Comparison of ENCODE assay signal across 1 cellular context in the genomic region with DNA sequence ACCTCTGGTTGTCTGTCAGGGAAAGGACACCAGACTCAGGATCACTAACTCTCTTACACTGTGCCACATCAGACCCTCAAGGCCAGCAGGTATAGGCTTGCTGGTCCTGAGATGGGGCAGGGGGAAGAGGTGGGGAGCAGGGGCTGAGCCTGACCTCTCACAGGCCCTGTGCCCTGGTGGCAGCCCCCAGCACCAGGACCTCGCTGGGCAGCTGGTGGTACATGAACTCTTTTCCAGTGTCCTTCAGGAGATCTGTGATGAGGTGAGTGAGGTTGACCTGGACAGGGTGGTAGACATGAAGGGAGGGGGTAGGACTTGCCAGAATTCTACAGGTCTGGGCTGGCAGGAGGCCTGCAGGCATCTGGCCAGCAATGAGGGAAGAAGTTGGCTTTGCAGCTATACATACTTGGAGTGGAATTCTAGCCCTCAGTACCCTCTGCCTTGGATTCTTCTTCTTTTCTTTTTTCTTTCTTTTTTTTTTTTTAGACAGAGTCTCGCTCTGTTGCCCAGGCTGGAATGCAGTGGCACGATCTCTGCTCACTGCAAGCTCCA.
TF ChIP-seq lines count a peak whose summit lies in the region.

No MANE protein-coding gene starts in this region.

TF ChIP-seq in GM12878, 131 proteins besides CTCF, POLR2A, EP300 and RAD21:
- TF ChIP-seq SREBF1 (IDR thresholded peaks at IDR 0.05; ENCODE audit: low read length) (no peak), BRCA1 (IDR thresholded peaks at IDR 0.05; ENCODE audit: low read depth, low read length) (no peak), MXI1 (IDR thresholded peaks at IDR 0.05; ENCODE audit: low read depth, low read length) (no peak), TBL1XR1 (IDR thresholded peaks at IDR 0.05; ENCODE audit: low read depth, low read length) (no peak), CEBPB (IDR thresholded peaks at IDR 0.05; ENCODE audit: borderline replicate concordance in 1 of 2, low read depth in 2 of 2, low read length in 2 of 2) (no peak), NR2C1 (IDR thresholded peaks at IDR 0.05) (no peak), EED (IDR thresholded peaks at IDR 0.05; ENCODE audit: low read depth) (no peak), KDM1A (IDR thresholded peaks at IDR 0.05; ENCODE audit: borderline replicate concordance) (no peak), YBX1 (IDR thresholded peaks at IDR 0.05) (no peak), BACH1 (IDR thresholded peaks at IDR 0.05; ENCODE audit: borderline replicate concordance) (no peak), MTA3 (IDR thresholded peaks at IDR 0.05; ENCODE audit: borderline replicate concordance, low read length) (no peak), IRF4 (IDR thresholded peaks at IDR 0.05; ENCODE audit: low read depth, low read length) (no peak), BCL11A (IDR thresholded peaks at IDR 0.05; ENCODE audit: low read depth, low read length) (no peak), EZH2 (IDR thresholded peaks at IDR 0.05; ENCODE audit: borderline replicate concordance, control insufficient read depth, low read depth, low read length) (no peak), SP1 (IDR thresholded peaks at IDR 0.05; ENCODE audit: low read depth, low read length) (no peak)
- TF ChIP-seq, protein P1, sequence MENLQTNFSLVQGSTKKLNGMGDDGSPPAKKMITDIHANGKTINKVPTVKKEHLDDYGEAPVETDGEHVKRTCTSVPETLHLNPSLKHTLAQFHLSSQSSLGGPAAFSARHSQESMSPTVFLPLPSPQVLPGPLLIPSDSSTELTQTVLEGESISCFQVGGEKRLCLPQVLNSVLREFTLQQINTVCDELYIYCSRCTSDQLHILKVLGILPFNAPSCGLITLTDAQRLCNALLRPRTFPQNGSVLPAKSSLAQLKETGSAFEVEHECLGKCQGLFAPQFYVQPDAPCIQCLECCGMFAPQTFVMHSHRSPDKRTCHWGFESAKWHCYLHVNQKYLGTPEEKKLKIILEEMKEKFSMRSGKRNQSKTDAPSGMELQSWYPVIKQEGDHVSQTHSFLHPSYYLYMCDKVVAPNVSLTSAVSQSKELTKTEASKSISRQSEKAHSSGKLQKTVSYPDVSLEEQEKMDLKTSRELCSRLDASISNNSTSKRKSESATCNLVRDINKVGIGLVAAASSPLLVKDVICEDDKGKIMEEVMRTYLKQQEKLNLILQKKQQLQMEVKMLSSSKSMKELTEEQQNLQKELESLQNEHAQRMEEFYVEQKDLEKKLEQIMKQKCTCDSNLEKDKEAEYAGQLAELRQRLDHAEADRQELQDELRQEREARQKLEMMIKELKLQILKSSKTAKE (IDR thresholded peaks at IDR 0.05; ENCODE audit: low read depth, poor library complexity, severe bottlenecking): no peak
- TF ChIP-seq, protein P2, sequence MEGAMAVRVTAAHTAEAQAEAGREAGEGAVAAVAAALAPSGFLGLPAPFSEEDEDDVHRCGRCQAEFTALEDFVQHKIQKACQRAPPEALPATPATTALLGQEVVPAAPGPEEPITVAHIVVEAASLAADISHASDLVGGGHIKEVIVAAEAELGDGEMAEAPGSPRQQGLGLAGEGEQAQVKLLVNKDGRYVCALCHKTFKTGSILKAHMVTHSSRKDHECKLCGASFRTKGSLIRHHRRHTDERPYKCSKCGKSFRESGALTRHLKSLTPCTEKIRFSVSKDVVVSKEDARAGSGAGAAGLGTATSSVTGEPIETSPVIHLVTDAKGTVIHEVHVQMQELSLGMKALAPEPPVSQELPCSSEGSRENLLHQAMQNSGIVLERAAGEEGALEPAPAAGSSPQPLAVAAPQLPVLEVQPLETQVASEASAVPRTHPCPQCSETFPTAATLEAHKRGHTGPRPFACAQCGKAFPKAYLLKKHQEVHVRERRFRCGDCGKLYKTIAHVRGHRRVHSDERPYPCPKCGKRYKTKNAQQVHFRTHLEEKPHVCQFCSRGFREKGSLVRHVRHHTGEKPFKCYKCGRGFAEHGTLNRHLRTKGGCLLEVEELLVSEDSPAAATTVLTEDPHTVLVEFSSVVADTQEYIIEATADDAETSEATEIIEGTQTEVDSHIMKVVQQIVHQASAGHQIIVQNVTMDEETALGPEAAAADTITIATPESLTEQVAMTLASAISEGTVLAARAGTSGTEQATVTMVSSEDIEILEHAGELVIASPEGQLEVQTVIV (IDR thresholded peaks at IDR 0.05; ENCODE audit: borderline replicate concordance, partially characterized antibody): no peak
- TF ChIP-seq, protein P3, sequence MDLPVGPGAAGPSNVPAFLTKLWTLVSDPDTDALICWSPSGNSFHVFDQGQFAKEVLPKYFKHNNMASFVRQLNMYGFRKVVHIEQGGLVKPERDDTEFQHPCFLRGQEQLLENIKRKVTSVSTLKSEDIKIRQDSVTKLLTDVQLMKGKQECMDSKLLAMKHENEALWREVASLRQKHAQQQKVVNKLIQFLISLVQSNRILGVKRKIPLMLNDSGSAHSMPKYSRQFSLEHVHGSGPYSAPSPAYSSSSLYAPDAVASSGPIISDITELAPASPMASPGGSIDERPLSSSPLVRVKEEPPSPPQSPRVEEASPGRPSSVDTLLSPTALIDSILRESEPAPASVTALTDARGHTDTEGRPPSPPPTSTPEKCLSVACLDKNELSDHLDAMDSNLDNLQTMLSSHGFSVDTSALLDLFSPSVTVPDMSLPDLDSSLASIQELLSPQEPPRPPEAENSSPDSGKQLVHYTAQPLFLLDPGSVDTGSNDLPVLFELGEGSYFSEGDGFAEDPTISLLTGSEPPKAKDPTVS (IDR thresholded peaks at IDR 0.05; ENCODE audit: low read depth, low read length): no peak
- TF ChIP-seq, protein P4, sequence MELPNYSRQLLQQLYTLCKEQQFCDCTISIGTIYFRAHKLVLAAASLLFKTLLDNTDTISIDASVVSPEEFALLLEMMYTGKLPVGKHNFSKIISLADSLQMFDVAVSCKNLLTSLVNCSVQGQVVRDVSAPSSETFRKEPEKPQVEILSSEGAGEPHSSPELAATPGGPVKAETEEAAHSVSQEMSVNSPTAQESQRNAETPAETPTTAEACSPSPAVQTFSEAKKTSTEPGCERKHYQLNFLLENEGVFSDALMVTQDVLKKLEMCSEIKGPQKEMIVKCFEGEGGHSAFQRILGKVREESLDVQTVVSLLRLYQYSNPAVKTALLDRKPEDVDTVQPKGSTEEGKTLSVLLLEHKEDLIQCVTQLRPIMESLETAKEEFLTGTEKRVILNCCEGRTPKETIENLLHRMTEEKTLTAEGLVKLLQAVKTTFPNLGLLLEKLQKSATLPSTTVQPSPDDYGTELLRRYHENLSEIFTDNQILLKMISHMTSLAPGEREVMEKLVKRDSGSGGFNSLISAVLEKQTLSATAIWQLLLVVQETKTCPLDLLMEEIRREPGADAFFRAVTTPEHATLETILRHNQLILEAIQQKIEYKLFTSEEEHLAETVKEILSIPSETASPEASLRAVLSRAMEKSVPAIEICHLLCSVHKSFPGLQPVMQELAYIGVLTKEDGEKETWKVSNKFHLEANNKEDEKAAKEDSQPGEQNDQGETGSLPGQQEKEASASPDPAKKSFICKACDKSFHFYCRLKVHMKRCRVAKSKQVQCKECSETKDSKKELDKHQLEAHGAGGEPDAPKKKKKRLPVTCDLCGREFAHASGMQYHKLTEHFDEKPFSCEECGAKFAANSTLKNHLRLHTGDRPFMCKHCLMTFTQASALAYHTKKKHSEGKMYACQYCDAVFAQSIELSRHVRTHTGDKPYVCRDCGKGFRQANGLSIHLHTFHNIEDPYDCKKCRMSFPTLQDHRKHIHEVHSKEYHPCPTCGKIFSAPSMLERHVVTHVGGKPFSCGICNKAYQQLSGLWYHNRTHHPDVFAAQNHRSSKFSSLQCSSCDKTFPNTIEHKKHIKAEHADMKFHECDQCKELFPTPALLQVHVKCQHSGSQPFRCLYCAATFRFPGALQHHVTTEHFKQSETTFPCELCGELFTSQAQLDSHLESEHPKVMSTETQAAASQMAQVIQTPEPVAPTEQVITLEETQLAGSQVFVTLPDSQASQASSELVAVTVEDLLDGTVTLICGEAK (IDR thresholded peaks at IDR 0.05; ENCODE audit: borderline replicate concordance): no peak
- TF ChIP-seq, protein P5, sequence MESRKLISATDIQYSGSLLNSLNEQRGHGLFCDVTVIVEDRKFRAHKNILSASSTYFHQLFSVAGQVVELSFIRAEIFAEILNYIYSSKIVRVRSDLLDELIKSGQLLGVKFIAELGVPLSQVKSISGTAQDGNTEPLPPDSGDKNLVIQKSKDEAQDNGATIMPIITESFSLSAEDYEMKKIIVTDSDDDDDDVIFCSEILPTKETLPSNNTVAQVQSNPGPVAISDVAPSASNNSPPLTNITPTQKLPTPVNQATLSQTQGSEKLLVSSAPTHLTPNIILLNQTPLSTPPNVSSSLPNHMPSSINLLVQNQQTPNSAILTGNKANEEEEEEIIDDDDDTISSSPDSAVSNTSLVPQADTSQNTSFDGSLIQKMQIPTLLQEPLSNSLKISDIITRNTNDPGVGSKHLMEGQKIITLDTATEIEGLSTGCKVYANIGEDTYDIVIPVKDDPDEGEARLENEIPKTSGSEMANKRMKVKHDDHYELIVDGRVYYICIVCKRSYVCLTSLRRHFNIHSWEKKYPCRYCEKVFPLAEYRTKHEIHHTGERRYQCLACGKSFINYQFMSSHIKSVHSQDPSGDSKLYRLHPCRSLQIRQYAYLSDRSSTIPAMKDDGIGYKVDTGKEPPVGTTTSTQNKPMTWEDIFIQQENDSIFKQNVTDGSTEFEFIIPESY (IDR thresholded peaks at IDR 0.05): no peak
